In the genomic region with DNA sequence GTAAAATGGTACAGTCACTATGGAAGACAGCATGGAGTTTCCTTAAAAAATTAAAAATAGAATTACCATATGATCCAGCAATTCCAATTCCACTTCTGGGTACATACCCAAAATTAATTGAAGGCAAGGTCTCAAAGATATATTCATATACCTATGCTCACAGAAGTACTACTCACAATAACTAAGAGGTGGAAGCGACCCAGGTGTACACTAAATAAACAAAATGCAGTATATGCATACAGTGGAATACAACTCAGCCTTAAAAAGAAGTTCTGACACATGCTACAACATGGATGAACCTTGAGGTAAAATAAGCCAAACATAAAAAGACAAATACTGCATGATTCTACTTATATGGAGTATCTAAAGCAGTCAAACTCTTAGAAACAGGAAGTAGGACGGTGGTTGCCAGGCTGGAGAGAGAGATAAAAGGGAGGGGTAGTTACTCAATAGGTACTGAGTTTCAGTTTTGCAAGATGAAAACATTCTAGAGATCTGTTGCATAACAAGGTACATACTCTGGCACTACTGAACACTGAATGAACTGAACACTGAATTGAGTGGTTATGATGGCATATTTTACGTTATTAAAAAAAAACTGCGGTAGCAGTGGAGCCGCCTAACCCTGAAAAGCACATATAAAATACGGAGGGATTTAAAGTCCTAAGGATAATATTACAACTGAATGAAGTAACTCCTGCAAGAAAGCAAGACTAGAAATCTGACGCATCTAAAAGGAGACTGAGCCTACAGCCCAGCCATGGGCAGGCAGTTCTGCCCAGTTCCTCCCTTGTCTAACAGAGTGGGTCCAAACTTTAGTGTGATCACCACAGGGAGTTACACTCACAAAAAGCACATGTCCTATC, we compare ENCODE assay signal across 8 cellular contexts. TPM values are rescaled to one million over a fixed set of nuclear protein-coding genes. Genes with fewer than 3 reads are reported as not detected.
DNase-seq lines count a peak whose midpoint lies in the region; ATAC-seq and TF ChIP-seq lines count a peak whose summit lies in the region.

No MANE protein-coding gene starts in this region.

- DNase-seq in OCI-M1 (lab: John Stamatoyannopoulos, UW) (peak; percentile 97), amniotic stem cell (lab: John Stamatoyannopoulos, UW) (peak; percentile 6), left colon (no peak), thoracic aorta (ENCODE audit: low spot score) (no peak), DMS 273 treated with DMSO at 0.1 percent for 48 hours (lab: John Stamatoyannopoulos, UW) (no peak), NCI-H1092 treated with DMSO at 0.1 percent for 48 hours (lab: John Stamatoyannopoulos, UW) (no peak)

- H3K36me3 ChIP-seq in thoracic aorta: no peaks in the 10 kb centered on the region

- H3K27ac ChIP-seq in thoracic aorta: peak overlapping the region; percentile 20 to 32

- intact Hi-C loops in left colon (cut with DNase I, micrococcal nuclease): no loop called here

- H3K9me3 ChIP-seq in thoracic aorta: no peaks in the 10 kb centered on the region

- peak; percentile 78 for ATAC-seq in GM18870 (IDR thresholded peaks at IDR 0.05; ENCODE audit: unreplicated experiment)
- peak; percentile 88 for ATAC-seq in HG02885 (IDR thresholded peaks at IDR 0.05; ENCODE audit: poor library complexity, unreplicated experiment)
- ATAC-seq in left colon: peak; percentile 90
- ATAC-seq in thoracic aorta (ENCODE audit: insufficient number of reproducible peaks, low FRiP score, low read depth): no peak

- peak overlapping the region; percentile 31 for H3K4me3 ChIP-seq in thoracic aorta

- no peaks in the 10 kb centered on the region for H3K27me3 ChIP-seq in thoracic aorta (replicated peaks; ENCODE audit: insufficient read depth)

- no peak for TF ChIP-seq CTCF in thoracic aorta (IDR thresholded peaks at IDR 0.05)

- H3K4me1 ChIP-seq in thoracic aorta (ENCODE audit: control insufficient read depth in 1 of 2, low read depth in 2 of 2): peaks cover 19 to 30% of the 10 kb centered on the region in 2 donors

RNA-seq across cellular contexts. Expression of gene DGCR2, which starts 12.8 kb away (rescaled TPM):
- total RNA-seq in left colon (100 to 1,000 TPM in 1 of 2 donors, 10 to 100 TPM in 1; 85.8 to 104 TPM), thoracic aorta (100 to 1,000 TPM in 1 of 2 donors, 10 to 100 TPM in 1; 42.1 to 105 TPM)

RNA-seq across cellular contexts. Expression of gene TSSK2, which starts 21.7 kb away (rescaled TPM):
- not detected for total RNA-seq in left colon
- total RNA-seq in thoracic aorta: not detected

RNA-seq across cellular contexts. Expression of gene ESS2, which starts 35.0 kb away (rescaled TPM):
- total RNA-seq in left colon (10 to 100 TPM in 1 of 2 donors, 1 to 10 TPM in 1; 9.6 to 10.8 TPM), thoracic aorta (10 to 100 TPM; 19.0 to 30.7 TPM)

RNA-seq across cellular contexts. Expression of gene GSC2, which starts 40.7 kb away (rescaled TPM):
- total RNA-seq in left colon (not detected), thoracic aorta (not detected)

Comparison
In these comparisons a context has a peak if more than half of its experiments do, and no peak if none do; other contexts are left out.
1. DNase-seq: peak in OCI-M1 (single experiment) and amniotic stem cell (single experiment); none in left colon (0 of 2), thoracic aorta (single experiment), DMS 273 treated with DMSO at 0.1 percent for 48 hours (single experiment) and NCI-H1092 treated with DMSO at 0.1 percent for 48 hours (single experiment).